In genomic region chr5:90437663-90438062, GRCh38 we compare ENCODE assay signal across 16 cellular contexts.
"Had no signal": no experiment of that assay in that cellular context is flagged by ENCODE, and none has a peak within 500 bp of the region (broad histone marks: within the 10 kb centered on the region; RNA-seq: fewer than 3 reads in every experiment).

No MANE protein-coding gene starts in this region.

- ATAC-seq: left colon; naive thymus-derived CD4-positive, alpha-beta T cell; sciatic nerve; stimulated activated naive B cell treated with anti-CD40 and anti-IgM and Interleukin-4, amounts not matched to agents 10 μg/mL and 1 μg/mL and 100 μg/mL, for 72 hours; stimulated activated naive CD8-positive, alpha-beta T cell treated with anti-CD3 and anti-CD28 coated beads, Interleukin-15, amount 100 ng/mL, for 72 hours had no signal

- DNase-seq: endodermal cell; foreskin melanocyte; head of caudate nucleus; left colon; mesendoderm; naive thymus-derived CD4-positive, alpha-beta T cell; posterior cingulate gyrus; spleen; stimulated activated CD4-positive, alpha-beta T cell treated with anti-CD3 and anti-CD28 coated beads, Interleukin-15, amount 100 ng/mL, for 24 hours; stimulated activated CD4-positive, alpha-beta T cell treated with anti-CD3 and anti-CD28 coated beads, Interleukin-1b, Interleukin-23, amount 100 ng/mL, for 48 hours; stimulated activated CD4-positive, alpha-beta T cell treated with anti-CD3 and anti-CD28 coated beads, Interleukin-4, amount 100 ng/mL, for 4 hours; stimulated activated naive B cell treated with anti-CD40 and anti-IgM and Interleukin-4, amounts not matched to agents 10 μg/mL and 1 μg/mL and 100 μg/mL, for 72 hours; stimulated activated naive CD8-positive, alpha-beta T cell treated with anti-CD3 and anti-CD28 coated beads, Interleukin-15, amount 100 ng/mL, for 72 hours; testis; upper lobe of right lung had no signal
